ENCODE assay signal across 1 cellular context in genomic region chr20:45290677-45291355, GRCh38.
TF ChIP-seq lines count a peak whose summit lies in the region.

No MANE protein-coding gene starts in this region.

TF ChIP-seq in HepG2, 621 proteins besides CTCF, POLR2A, EP300 and RAD21 (continued from another document and continues in another):
- TF ChIP-seq HNF1B (CRISPR knock-in tag; IDR thresholded peaks at IDR 0.05) (0 out of 2 replicates have a peak, but pooled peaks have one; percentile 53), ZNF230 (CRISPR knock-in tag; IDR thresholded peaks at IDR 0.05) (no peak), ZNF782 (CRISPR knock-in tag; IDR thresholded peaks at IDR 0.05; ENCODE audit: borderline replicate concordance) (0 out of 2 replicates have a peak, but pooled peaks have one; percentile 20), CCDC6 (CRISPR knock-in tag; IDR thresholded peaks at IDR 0.05) (no peak), STAT5B (CRISPR knock-in tag; IDR thresholded peaks at IDR 0.05) (no peak), FOSL2 (CRISPR knock-in tag; IDR thresholded peaks at IDR 0.05) (peak; percentile 8; the same call in 1 of the 2 replicates), FOXO1 (CRISPR knock-in tag; IDR thresholded peaks at IDR 0.05) (peak; percentile 8; the same call in 1 of the 2 replicates), ZNF333 (CRISPR knock-in tag; IDR thresholded peaks at IDR 0.05; ENCODE audit: borderline replicate concordance) (0 out of 2 replicates have a peak, but pooled peaks have one; percentile 35), ZNF354B (CRISPR knock-in tag; IDR thresholded peaks at IDR 0.05) (no peak), SOX5 (CRISPR knock-in tag; IDR thresholded peaks at IDR 0.05; ENCODE audit: borderline replicate concordance) (no peak), ZNF556 (CRISPR knock-in tag; IDR thresholded peaks at IDR 0.05; ENCODE audit: borderline replicate concordance) (no peak), IRX3 (CRISPR knock-in tag; IDR thresholded peaks at IDR 0.05; ENCODE audit: borderline replicate concordance, low read depth) (no peak), ZNF564 (CRISPR knock-in tag; IDR thresholded peaks at IDR 0.05) (no peak), U2AF2 (IDR thresholded peaks at IDR 0.05; ENCODE audit: low read depth, low read length) (no peak), MED13 (CRISPR knock-in tag; IDR thresholded peaks at IDR 0.05) (no peak), EZH2 (conservative IDR thresholded peaks at IDR 0.05; ENCODE audit: low read depth, low read length) (peak; percentile 78; the same call in 1 of the 2 replicates), HINFP (CRISPR knock-in tag; IDR thresholded peaks at IDR 0.05; ENCODE audit: low read depth) (0 out of 2 replicates have a peak, but pooled peaks have one; percentile 46), ZNF619 (CRISPR knock-in tag; IDR thresholded peaks at IDR 0.05) (0 out of 2 replicates have a peak, but pooled peaks have one; percentile 38), HDAC1 (CRISPR knock-in tag; IDR thresholded peaks at IDR 0.05) (0 out of 2 replicates have a peak, but pooled peaks have one; percentile 11), HMGXB4 (CRISPR knock-in tag; IDR thresholded peaks at IDR 0.05; ENCODE audit: borderline replicate concordance in 1 of 2, low read depth in 1 of 2) (peak in 1 of 2 experiments; percentile 73; a peak in 2 of 4 replicates), ZNF34 (CRISPR knock-in tag; IDR thresholded peaks at IDR 0.05; ENCODE audit: borderline replicate concordance) (no peak), ZBTB46 (CRISPR knock-in tag; IDR thresholded peaks at IDR 0.05; ENCODE audit: borderline replicate concordance) (no peak), ZNF687 (CRISPR knock-in tag; IDR thresholded peaks at IDR 0.05) (peak; percentile 28), MNT (IDR thresholded peaks at IDR 0.05) (no peak), ZNF280B (CRISPR knock-in tag; IDR thresholded peaks at IDR 0.05; ENCODE audit: borderline replicate concordance) (0 out of 2 replicates have a peak, but pooled peaks have one; percentile 39), MIER2 (CRISPR knock-in tag; IDR thresholded peaks at IDR 0.05) (0 out of 2 replicates have a peak, but pooled peaks have one; percentile 46), KDM5B (CRISPR knock-in tag; IDR thresholded peaks at IDR 0.05; ENCODE audit: borderline replicate concordance) (0 out of 2 replicates have a peak, but pooled peaks have one; percentile 37), KLF13 (CRISPR knock-in tag; IDR thresholded peaks at IDR 0.05) (0 out of 2 replicates have a peak, but pooled peaks have one; percentile 34), MXD1 (CRISPR knock-in tag; IDR thresholded peaks at IDR 0.05) (peak; percentile 44; the same call in 1 of the 2 replicates), ZNF124 (CRISPR knock-in tag; IDR thresholded peaks at IDR 0.05) (peak; percentile 71; the same call in 1 of the 2 replicates), ZNF891 (CRISPR knock-in tag; IDR thresholded peaks at IDR 0.05) (peak; percentile 21; the same call in 1 of the 2 replicates), RAD51 (IDR thresholded peaks at IDR 0.05; ENCODE audit: borderline replicate concordance) (no peak), CCAR2 (optimal IDR thresholded peaks at IDR 0.05; ENCODE audit: low read depth, low read length) (no peak), ZFP36 (IDR thresholded peaks at IDR 0.05; ENCODE audit: borderline replicate concordance, low read depth, low read length, partially characterized antibody) (peak; percentile 45), FOXK1 (CRISPR knock-in tag; IDR thresholded peaks at IDR 0.05; ENCODE audit: borderline replicate concordance, low read depth) (peak; percentile 52; the same call in 1 of the 2 replicates), ETV6 (CRISPR knock-in tag; conservative IDR thresholded peaks at IDR 0.05) (0 out of 2 replicates have a peak, but pooled peaks have one; percentile 56), BCL6 (CRISPR knock-in tag; IDR thresholded peaks at IDR 0.05) (0 out of 2 replicates have a peak, but pooled peaks have one; percentile 15), ELF3 (CRISPR knock-in tag; IDR thresholded peaks at IDR 0.05) (peak; percentile 35; the same call in 1 of the 2 replicates), MIXL1 (CRISPR knock-in tag; IDR thresholded peaks at IDR 0.05) (0 out of 2 replicates have a peak, but pooled peaks have one; percentile 57), KDM4B (CRISPR knock-in tag; IDR thresholded peaks at IDR 0.05) (0 out of 2 replicates have a peak, but pooled peaks have one; percentile 37)
